8 cellular contexts compared by ENCODE assay signal in the genomic region with DNA sequence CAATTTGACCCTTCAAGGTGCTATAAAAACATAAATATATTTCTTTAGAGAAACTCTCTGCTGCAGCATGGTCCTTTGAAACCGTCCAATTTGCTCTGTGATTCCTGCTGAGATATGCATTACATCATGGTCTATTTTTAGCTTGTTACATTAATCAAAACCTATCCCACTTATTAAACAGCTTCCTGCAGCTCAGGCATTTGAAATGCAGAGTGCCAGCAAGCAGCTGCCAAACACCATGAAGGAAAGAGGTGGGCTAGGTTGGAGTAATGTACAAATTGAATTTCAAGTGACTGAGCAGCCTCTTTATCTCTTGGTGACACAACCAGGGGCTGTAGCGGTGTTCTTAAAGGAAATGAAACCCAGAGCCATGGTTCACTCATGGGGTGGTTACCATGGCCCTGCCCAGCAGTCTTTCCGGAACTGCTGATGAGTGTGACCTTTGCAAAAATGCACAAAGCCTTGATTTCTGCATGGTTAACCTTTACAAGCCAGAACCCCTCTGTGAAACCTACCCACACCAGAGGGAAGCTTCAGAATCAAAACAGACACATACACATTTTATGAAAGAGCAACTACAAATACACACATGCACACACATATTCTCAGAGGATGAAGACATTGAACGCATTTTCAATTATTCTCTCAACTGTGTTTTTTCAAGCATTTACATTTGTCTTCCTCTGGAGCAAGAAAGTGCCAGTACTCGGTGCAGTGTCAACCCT.
DNase-seq lines count a peak whose midpoint lies in the region; ATAC-seq and TF ChIP-seq lines count a peak whose summit lies in the region.

No MANE protein-coding gene starts in this region.

- H3K27ac Mint-ChIP-seq in activated naive CD8-positive, alpha-beta T cell treated with anti-CD3 and anti-CD28 coated beads, Interleukin-2, amount 10 ng/mL, durations not matched to agents 7 days and 5 days = peak overlapping the region; percentile 56
- peak overlapping the region; percentile 66 to 91 for H3K27ac Mint-ChIP-seq in natural killer cell treated with Interleukin-12 subunit alpha and Interleukin-12 subunit beta and Interleukin-15 and Interleukin-18, amount 100 ng/mL, for 72 hours
- no peak overlapping the region for H3K27ac Mint-ChIP-seq in glutamatergic neuron (ENCODE audit: unreplicated experiment)

- H3K27me3 Mint-ChIP-seq in activated naive CD8-positive, alpha-beta T cell treated with anti-CD3 and anti-CD28 coated beads, Interleukin-2, amount 10 ng/mL, durations not matched to agents 7 days and 5 days = peaks cover 6% of the 10 kb centered on the region
- H3K27me3 Mint-ChIP-seq in natural killer cell treated with Interleukin-12 subunit alpha and Interleukin-12 subunit beta and Interleukin-15 and Interleukin-18, amount 100 ng/mL, for 72 hours = peaks cover 0 to 2% of the 10 kb centered on the region in 2 donors
- H3K27me3 Mint-ChIP-seq in glutamatergic neuron (ENCODE audit: unreplicated experiment) = no peaks in the 10 kb centered on the region

- H3K36me3 Mint-ChIP-seq in activated naive CD8-positive, alpha-beta T cell treated with anti-CD3 and anti-CD28 coated beads, Interleukin-2, amount 10 ng/mL, durations not matched to agents 7 days and 5 days = no peaks in the 10 kb centered on the region
- H3K36me3 Mint-ChIP-seq in natural killer cell treated with Interleukin-12 subunit alpha and Interleukin-12 subunit beta and Interleukin-15 and Interleukin-18, amount 100 ng/mL, for 72 hours = no peaks in the 10 kb centered on the region
- no peaks in the 10 kb centered on the region for H3K36me3 Mint-ChIP-seq in glutamatergic neuron (ENCODE audit: unreplicated experiment)

- POLR2A ChIA-PET in activated naive CD8-positive, alpha-beta T cell treated with anti-CD3 and anti-CD28 coated beads, Interleukin-2, amount 10 ng/mL, durations not matched to agents 7 days and 5 days (lab: Charles Lee) = interaction anchor here (0.5 kb wide), 1 partner anchor 154 kb away, joined by 3 read pairs; no protein-coding TSS in a partner anchor

- H3K9me3 Mint-ChIP-seq in activated naive CD8-positive, alpha-beta T cell treated with anti-CD3 and anti-CD28 coated beads, Interleukin-2, amount 10 ng/mL, durations not matched to agents 7 days and 5 days = peaks cover 2% of the 10 kb centered on the region
- H3K9me3 Mint-ChIP-seq in natural killer cell treated with Interleukin-12 subunit alpha and Interleukin-12 subunit beta and Interleukin-15 and Interleukin-18, amount 100 ng/mL, for 72 hours = peaks cover 3% of the 10 kb centered on the region
- H3K9me3 Mint-ChIP-seq in glutamatergic neuron (ENCODE audit: unreplicated experiment) = peaks cover 3% of the 10 kb centered on the region

- H3K4me1 Mint-ChIP-seq in activated naive CD8-positive, alpha-beta T cell treated with anti-CD3 and anti-CD28 coated beads, Interleukin-2, amount 10 ng/mL, durations not matched to agents 7 days and 5 days = peaks cover 11% of the 10 kb centered on the region
- H3K4me1 Mint-ChIP-seq in natural killer cell treated with Interleukin-12 subunit alpha and Interleukin-12 subunit beta and Interleukin-15 and Interleukin-18, amount 100 ng/mL, for 72 hours (ENCODE audit: low read depth in 2 of 2) = peaks cover 12 to 22% of the 10 kb centered on the region in 2 donors
- peaks cover 26% of the 10 kb centered on the region for H3K4me1 Mint-ChIP-seq in glutamatergic neuron (ENCODE audit: low read depth, unreplicated experiment)

- peak overlapping the region; percentile 57 for H3K4me3 Mint-ChIP-seq in activated naive CD8-positive, alpha-beta T cell treated with anti-CD3 and anti-CD28 coated beads, Interleukin-2, amount 10 ng/mL, durations not matched to agents 7 days and 5 days
- H3K4me3 Mint-ChIP-seq in natural killer cell treated with Interleukin-12 subunit alpha and Interleukin-12 subunit beta and Interleukin-15 and Interleukin-18, amount 100 ng/mL, for 72 hours = peak overlapping the region; percentile 60
- H3K4me3 Mint-ChIP-seq in glutamatergic neuron (ENCODE audit: unreplicated experiment) = no peak overlapping the region

- no peak for TF ChIP-seq CTCF in glutamatergic neuron (IDR thresholded peaks at IDR 0.05; ENCODE audit: partially characterized antibody, unreplicated experiment)

- DNase-seq in stimulated activated CD4-positive, alpha-beta T cell treated with anti-CD3 and anti-CD28 coated beads, Interleukin-1b, Interleukin-23, amount 100 ng/mL, for 48 hours = peak; percentile 5
- no peak for DNase-seq in stimulated activated CD4-positive, alpha-beta T cell treated with anti-CD3 and anti-CD28 coated beads, Interleukin-4, amount 100 ng/mL, for 1 hour
- DNase-seq in NCI-H1417 treated with DMSO at 0.1 percent for 48 hours (lab: John Stamatoyannopoulos, UW) (peak; percentile 21), glutamatergic neuron (no peak), ureter (ENCODE audit: low spot score) (no peak)
- DNase-seq in activated naive CD8-positive, alpha-beta T cell treated with anti-CD3 and anti-CD28 coated beads, Interleukin-2, amount 10 ng/mL, durations not matched to agents 7 days and 5 days = peak; percentile 31
- DNase-seq in natural killer cell treated with Interleukin-12 subunit alpha and Interleukin-12 subunit beta and Interleukin-15 and Interleukin-18, amount 100 ng/mL, for 72 hours (ENCODE audit: low spot score) = peak; percentile 61

- ATAC-seq in HG02678 (IDR thresholded peaks at IDR 0.05; ENCODE audit: unreplicated experiment) = peak; percentile 99
- ATAC-seq in activated naive CD8-positive, alpha-beta T cell treated with anti-CD3 and anti-CD28 coated beads, Interleukin-2, amount 10 ng/mL, durations not matched to agents 7 days and 5 days (ENCODE audit: low read depth) = peak; percentile 92
- ATAC-seq in natural killer cell treated with Interleukin-12 subunit alpha and Interleukin-12 subunit beta and Interleukin-15 and Interleukin-18, amount 100 ng/mL, for 72 hours = peak; percentile 84 to 89

Comparison
In these comparisons a context has a peak if more than half of its experiments do, and no peak if none do; other contexts are left out.
1. DNase-seq: peak in stimulated activated CD4-positive, alpha-beta T cell treated with anti-CD3 and anti-CD28 coated beads, Interleukin-1b, Interleukin-23, amount 100 ng/mL, for 48 hours (single experiment), NCI-H1417 treated with DMSO at 0.1 percent for 48 hours (single experiment), activated naive CD8-positive, alpha-beta T cell treated with anti-CD3 and anti-CD28 coated beads, Interleukin-2, amount 10 ng/mL, durations not matched to agents 7 days and 5 days (single experiment) and natural killer cell treated with Interleukin-12 subunit alpha and Interleukin-12 subunit beta and Interleukin-15 and Interleukin-18, amount 100 ng/mL, for 72 hours (single experiment); none in stimulated activated CD4-positive, alpha-beta T cell treated with anti-CD3 and anti-CD28 coated beads, Interleukin-4, amount 100 ng/mL, for 1 hour (single experiment), glutamatergic neuron (single experiment) and ureter (single experiment).
2. Peak in every context shown above with its lines, with median percentiles within 50 percentile points of each other: ATAC-seq.